ENCODE assay signal across 28 cellular contexts in genomic region chr2:80573167-80573566, GRCh38.
"Had no signal": no experiment of that assay in that cellular context is flagged by ENCODE, and none has a peak within 500 bp of the region (broad histone marks: within the 10 kb centered on the region; RNA-seq: fewer than 3 reads in every experiment).

No MANE protein-coding gene starts in this region.

- H3K4me1 Mint-ChIP-seq: stimulated activated effector memory CD8-positive, alpha-beta T cell treated with anti-CD3 and anti-CD28 coated beads, Interleukin-12 subunit alpha, Interleukin-12 subunit beta, amount 100 ng/mL, for 72 hours; stimulated activated memory B cell treated with anti-CD40 and anti-IgM and Interleukin-4, amounts not matched to agents 10 μg/mL and 1 μg/mL and 100 μg/mL, for 72 hours; stimulated activated naive B cell treated with anti-CD40 and anti-IgM and Interleukin-4, amounts not matched to agents 10 μg/mL and 1 μg/mL and 100 μg/mL, for 72 hours; stimulated activated naive CD8-positive, alpha-beta T cell treated with anti-CD3 and anti-CD28 coated beads, Interleukin-15, amount 100 ng/mL, for 72 hours had no signal

- H3K27me3 ChIP-seq: stomach, suprapubic skin, testis, thyroid gland, tibial artery, tibial nerve, transverse colon, upper lobe of left lung, upper lobe of right lung, uterus, vagina had no signal

- H3K27ac Mint-ChIP-seq: stimulated activated effector memory CD8-positive, alpha-beta T cell treated with anti-CD3 and anti-CD28 coated beads, Interleukin-12 subunit alpha, Interleukin-12 subunit beta, amount 100 ng/mL, for 72 hours; stimulated activated memory B cell treated with anti-CD40 and anti-IgM and Interleukin-4, amounts not matched to agents 10 μg/mL and 1 μg/mL and 100 μg/mL, for 72 hours; stimulated activated naive B cell treated with anti-CD40 and anti-IgM and Interleukin-4, amounts not matched to agents 10 μg/mL and 1 μg/mL and 100 μg/mL, for 72 hours; stimulated activated naive CD8-positive, alpha-beta T cell treated with anti-CD3 and anti-CD28 coated beads, Interleukin-15, amount 100 ng/mL, for 72 hours; stimulated activated naive CD8-positive, alpha-beta T cell treated with anti-CD3 and anti-CD28 coated beads, Interleukin-15, Interleukin-2, amounts not matched to agents 100 ng/mL and 50 ng/mL, for 24 hours; type B pancreatic cell had no signal

- ATAC-seq: stimulated activated effector memory CD8-positive, alpha-beta T cell treated with anti-CD3 and anti-CD28 coated beads, Interleukin-12 subunit alpha, Interleukin-12 subunit beta, amount 100 ng/mL, for 72 hours; stimulated activated memory B cell treated with anti-CD40 and anti-IgM and Interleukin-4, amounts not matched to agents 10 μg/mL and 1 μg/mL and 100 μg/mL, for 72 hours; stimulated activated naive B cell treated with anti-CD40 and anti-IgM and Interleukin-4, amounts not matched to agents 10 μg/mL and 1 μg/mL and 100 μg/mL, for 72 hours; stimulated activated naive CD8-positive, alpha-beta T cell treated with anti-CD3 and anti-CD28 coated beads, Interleukin-15, amount 100 ng/mL, for 72 hours; stimulated activated naive CD8-positive, alpha-beta T cell treated with anti-CD3 and anti-CD28 coated beads, Interleukin-15, Interleukin-2, amounts not matched to agents 100 U/mL and 50 U/mL, for 24 hours; upper lobe of right lung had no signal

- DNase-seq: stimulated activated CD4-positive, alpha-beta T cell treated with anti-CD3 and anti-CD28 coated beads, Interleukin-2, amount 100 ng/mL, for 48 hours; stimulated activated CD4-positive, alpha-beta T cell treated with anti-CD3 and anti-CD28 coated beads, Interleukin-4, amount 100 ng/mL, for 1 hour; stimulated activated CD4-positive, alpha-beta T cell treated with anti-CD3 and anti-CD28 coated beads, Interleukin-4, amount 100 ng/mL, for 24 hours; stimulated activated CD4-positive, alpha-beta T cell treated with anti-CD3 and anti-CD28 coated beads, Interleukin-4, amount 100 ng/mL, for 4 hours; stimulated activated CD8-positive, alpha-beta memory T cell treated with anti-CD3 and anti-CD28 coated beads, Interleukin-4, amount 100 ng/mL, for 48 hours; stimulated activated naive B cell treated with anti-CD40 and anti-IgM and Interleukin-4, amounts not matched to agents 10 μg/mL and 1 μg/mL and 100 μg/mL, for 72 hours; stimulated activated naive CD4-positive, alpha-beta T cell; stimulated activated naive CD4-positive, alpha-beta T cell treated with Interleukin-2 at 50 U/mL for 16 hours; stimulated activated naive CD8-positive, alpha-beta T cell treated with anti-CD3 and anti-CD28 coated beads, Interleukin-15, amount 100 ng/mL, for 72 hours; stimulated activated naive CD8-positive, alpha-beta T cell treated with anti-CD3 and anti-CD28 coated beads, Interleukin-15, Interleukin-2, amounts not matched to agents 100 U/mL and 50 U/mL, for 24 hours; stomach; testis; tibial artery; transverse colon; trophoblast cell; upper lobe of left lung; upper lobe of right lung; uterus had no signal

- H3K27me3 Mint-ChIP-seq: stimulated activated memory B cell treated with anti-CD40 and anti-IgM and Interleukin-4, amounts not matched to agents 10 μg/mL and 1 μg/mL and 100 μg/mL, for 72 hours; stimulated activated naive B cell treated with anti-CD40 and anti-IgM and Interleukin-4, amounts not matched to agents 10 μg/mL and 1 μg/mL and 100 μg/mL, for 72 hours; stimulated activated naive CD8-positive, alpha-beta T cell treated with anti-CD3 and anti-CD28 coated beads, Interleukin-15, amount 100 ng/mL, for 72 hours; stimulated activated naive CD8-positive, alpha-beta T cell treated with anti-CD3 and anti-CD28 coated beads, Interleukin-15, Interleukin-2, amounts not matched to agents 100 ng/mL and 50 ng/mL, for 24 hours; type B pancreatic cell had no signal

- H3K27ac ChIP-seq: stomach, suprapubic skin, testis, thoracic aorta, tibial artery, tibial nerve, transverse colon, upper lobe of left lung, upper lobe of right lung, uterus, vagina had no signal

- H3K9me3 ChIP-seq: stomach, suprapubic skin, testis, thoracic aorta, thyroid gland, tibial artery, tibial nerve, transverse colon, upper lobe of left lung, upper lobe of right lung, uterus, vagina had no signal

- H3K36me3 ChIP-seq: stomach, suprapubic skin, thoracic aorta, thyroid gland, tibial artery, tibial nerve, transverse colon, upper lobe of left lung, upper lobe of right lung, uterus, vagina had no signal

- H3K4me1 ChIP-seq: stomach, suprapubic skin, testis, tibial artery, tibial nerve, transverse colon, upper lobe of left lung, upper lobe of right lung, uterus, vagina had no signal

- H3K9me3 Mint-ChIP-seq: stimulated activated naive B cell treated with anti-CD40 and anti-IgM and Interleukin-4, amounts not matched to agents 10 μg/mL and 1 μg/mL and 100 μg/mL, for 72 hours; type B pancreatic cell had no signal

- H3K36me3 Mint-ChIP-seq: stimulated activated effector memory CD8-positive, alpha-beta T cell treated with anti-CD3 and anti-CD28 coated beads, Interleukin-12 subunit alpha, Interleukin-12 subunit beta, amount 100 ng/mL, for 72 hours; stimulated activated memory B cell treated with anti-CD40 and anti-IgM and Interleukin-4, amounts not matched to agents 10 μg/mL and 1 μg/mL and 100 μg/mL, for 72 hours; stimulated activated naive B cell treated with anti-CD40 and anti-IgM and Interleukin-4, amounts not matched to agents 10 μg/mL and 1 μg/mL and 100 μg/mL, for 72 hours; type B pancreatic cell had no signal

- FAIRE-seq: urothelium cell line had no signal

- H3K4me3 Mint-ChIP-seq: stimulated activated effector memory CD8-positive, alpha-beta T cell treated with anti-CD3 and anti-CD28 coated beads, Interleukin-12 subunit alpha, Interleukin-12 subunit beta, amount 100 ng/mL, for 72 hours; stimulated activated memory B cell treated with anti-CD40 and anti-IgM and Interleukin-4, amounts not matched to agents 10 μg/mL and 1 μg/mL and 100 μg/mL, for 72 hours; stimulated activated naive B cell treated with anti-CD40 and anti-IgM and Interleukin-4, amounts not matched to agents 10 μg/mL and 1 μg/mL and 100 μg/mL, for 72 hours; stimulated activated naive CD8-positive, alpha-beta T cell treated with anti-CD3 and anti-CD28 coated beads, Interleukin-15, amount 100 ng/mL, for 72 hours; stimulated activated naive CD8-positive, alpha-beta T cell treated with anti-CD3 and anti-CD28 coated beads, Interleukin-15, Interleukin-2, amounts not matched to agents 100 ng/mL and 50 ng/mL, for 24 hours; type B pancreatic cell had no signal

- H3K4me3 ChIP-seq: stomach, suprapubic skin, testis, thoracic aorta, thyroid gland, tibial artery, tibial nerve, transverse colon, upper lobe of left lung, upper lobe of right lung, uterus, vagina had no signal
